In the genomic region with DNA sequence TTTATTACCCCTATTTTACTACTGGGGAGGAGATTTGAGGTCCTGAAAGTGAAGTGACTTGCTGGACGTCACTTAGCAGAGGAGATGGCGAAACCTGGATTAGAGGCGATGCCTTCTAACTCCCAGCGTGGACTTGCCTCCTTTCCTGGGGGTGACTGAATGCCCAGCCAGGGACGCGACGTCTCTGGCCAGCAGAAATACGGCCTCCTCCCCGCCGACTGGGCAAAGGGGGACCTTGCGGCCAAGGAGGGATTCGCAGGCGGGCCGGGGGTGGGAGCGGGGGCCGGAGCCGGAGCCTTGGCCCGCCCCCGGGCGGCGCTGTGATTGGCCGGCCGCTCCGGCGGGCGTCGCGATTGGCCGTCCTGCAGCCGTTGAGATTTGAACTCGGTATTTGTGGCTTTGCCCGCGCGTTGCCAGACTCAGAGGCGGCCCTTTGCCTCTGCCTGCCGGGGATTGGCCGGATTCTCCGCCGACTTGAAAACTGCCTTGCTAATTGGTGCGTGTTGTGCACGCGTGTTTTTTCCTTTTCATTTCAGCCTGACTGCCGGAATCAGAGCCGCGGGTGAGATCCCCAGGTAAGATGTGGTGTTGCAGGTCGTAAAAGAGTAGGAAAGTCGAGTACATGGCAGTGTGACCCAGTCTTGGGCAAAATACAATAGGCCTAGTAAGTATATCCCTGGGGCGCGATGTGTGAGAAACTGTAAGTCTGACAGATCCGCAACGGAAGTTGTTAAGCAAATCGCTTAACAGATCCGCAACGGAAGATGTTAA, we compare ENCODE assay signal across 8 cellular contexts. TPM values are rescaled to one million over a fixed set of nuclear protein-coding genes. Genes with fewer than 3 reads are reported as not detected.
DNase-seq lines count a peak whose midpoint lies in the region; ATAC-seq lines count a peak whose summit lies in the region.

A gene with protein sequence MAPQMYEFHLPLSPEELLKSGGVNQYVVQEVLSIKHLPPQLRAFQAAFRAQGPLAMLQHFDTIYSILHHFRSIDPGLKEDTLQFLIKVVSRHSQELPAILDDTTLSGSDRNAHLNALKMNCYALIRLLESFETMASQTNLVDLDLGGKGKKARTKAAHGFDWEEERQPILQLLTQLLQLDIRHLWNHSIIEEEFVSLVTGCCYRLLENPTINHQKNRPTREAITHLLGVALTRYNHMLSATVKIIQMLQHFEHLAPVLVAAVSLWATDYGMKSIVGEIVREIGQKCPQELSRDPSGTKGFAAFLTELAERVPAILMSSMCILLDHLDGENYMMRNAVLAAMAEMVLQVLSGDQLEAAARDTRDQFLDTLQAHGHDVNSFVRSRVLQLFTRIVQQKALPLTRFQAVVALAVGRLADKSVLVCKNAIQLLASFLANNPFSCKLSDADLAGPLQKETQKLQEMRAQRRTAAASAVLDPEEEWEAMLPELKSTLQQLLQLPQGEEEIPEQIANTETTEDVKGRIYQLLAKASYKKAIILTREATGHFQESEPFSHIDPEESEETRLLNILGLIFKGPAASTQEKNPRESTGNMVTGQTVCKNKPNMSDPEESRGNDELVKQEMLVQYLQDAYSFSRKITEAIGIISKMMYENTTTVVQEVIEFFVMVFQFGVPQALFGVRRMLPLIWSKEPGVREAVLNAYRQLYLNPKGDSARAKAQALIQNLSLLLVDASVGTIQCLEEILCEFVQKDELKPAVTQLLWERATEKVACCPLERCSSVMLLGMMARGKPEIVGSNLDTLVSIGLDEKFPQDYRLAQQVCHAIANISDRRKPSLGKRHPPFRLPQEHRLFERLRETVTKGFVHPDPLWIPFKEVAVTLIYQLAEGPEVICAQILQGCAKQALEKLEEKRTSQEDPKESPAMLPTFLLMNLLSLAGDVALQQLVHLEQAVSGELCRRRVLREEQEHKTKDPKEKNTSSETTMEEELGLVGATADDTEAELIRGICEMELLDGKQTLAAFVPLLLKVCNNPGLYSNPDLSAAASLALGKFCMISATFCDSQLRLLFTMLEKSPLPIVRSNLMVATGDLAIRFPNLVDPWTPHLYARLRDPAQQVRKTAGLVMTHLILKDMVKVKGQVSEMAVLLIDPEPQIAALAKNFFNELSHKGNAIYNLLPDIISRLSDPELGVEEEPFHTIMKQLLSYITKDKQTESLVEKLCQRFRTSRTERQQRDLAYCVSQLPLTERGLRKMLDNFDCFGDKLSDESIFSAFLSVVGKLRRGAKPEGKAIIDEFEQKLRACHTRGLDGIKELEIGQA (N-terminal part only) (plus strand): TSS at position 523 of the 771 bp plus-strand sequence. CDS start 997 bp downstream, outside the sequence.

- H3K9me3 Mint-ChIP-seq in memory B cell: no peaks in the 10 kb centered on the region

- no peaks in the 10 kb centered on the region for H3K9me3 ChIP-seq in effector memory CD4-positive, alpha-beta T cell (ENCODE audit: control insufficient read depth, low read length)

- peaks cover 10% of the 10 kb centered on the region for H3K4me1 ChIP-seq in effector memory CD4-positive, alpha-beta T cell (ENCODE audit: control insufficient read depth, insufficient read depth, low read length, poor library complexity, severe bottlenecking)

- DNase-seq in COLO668 (lab: John Stamatoyannopoulos, UW; ENCODE audit: unreplicated experiment) (peak; percentile 93), HS-5 (ENCODE audit: low read depth) (peak; percentile 94), memory B cell (ENCODE audit: low spot score in 2 of 2) (peak; percentile 76 to 91)
- DNase-seq in NK-92 treated with Interleukin-12 subunit alpha and Interleukin-12 subunit beta, amount 100 ng/mL, for 24 hours (lab: John Stamatoyannopoulos, UW): peak; percentile 81
- peak; percentile 90 to 95 (median 94) for DNase-seq in effector memory CD4-positive, alpha-beta T cell
- peak; percentile 86 for DNase-seq in stimulated activated CD8-positive, alpha-beta memory T cell treated with anti-CD3 and anti-CD28 coated beads, Interleukin-12 subunit alpha, Interleukin-12 subunit beta, amount 100 ng/mL, for 24 hours (ENCODE audit: extremely low read depth)

- H3K27ac ChIP-seq in effector memory CD4-positive, alpha-beta T cell (ENCODE audit: insufficient read depth, low read length, poor library complexity, severe bottlenecking): peak within 1 kb of the TSS; percentile 85

- peaks cover 9% of the 10 kb centered on the region for H3K36me3 ChIP-seq in effector memory CD4-positive, alpha-beta T cell (ENCODE audit: control insufficient read depth, insufficient read depth, low read length)

- peak within 1 kb of the TSS; percentile 78 for H3K4me3 ChIP-seq in effector memory CD4-positive, alpha-beta T cell (ENCODE audit: insufficient read depth, low read depth, low read length, poor library complexity, severe bottlenecking)

- peak within 1 kb of the TSS; percentile 98 for H3K27ac Mint-ChIP-seq in memory B cell

- no peaks in the 10 kb centered on the region for H3K27me3 ChIP-seq in effector memory CD4-positive, alpha-beta T cell (replicated peaks; ENCODE audit: control insufficient read depth, insufficient read depth, low read length, poor library complexity, severe bottlenecking)

- CTCF ChIA-PET in activated CD8-positive, alpha-beta memory T cell treated with anti-CD3 and anti-CD28 coated beads for 36 hours (lab: Charles Lee): interaction anchor here (1.0 to 1.9 kb wide), 5 partner anchors 20 to 70 kb away, joined by 3 to 6 read pairs (median 5); no protein-coding TSS in a partner anchor

- ATAC-seq in GM19468 (IDR thresholded peaks at IDR 0.05; ENCODE audit: extremely low read depth, unreplicated experiment) (peak; percentile 72), memory B cell (ENCODE audit: low read depth) (peak; percentile 82)

- POLR2A ChIA-PET in activated CD8-positive, alpha-beta memory T cell treated with anti-CD3 and anti-CD28 coated beads for 36 hours (lab: Charles Lee): interaction anchor here (0.5 to 2.0 kb wide), 13 partner anchors 9 to 374 kb away, joined by 3 to 16 read pairs (median 4); a partner anchor contains a TSS

- H3K4me1 Mint-ChIP-seq in memory B cell: peaks cover 14% of the 10 kb centered on the region

- H3K36me3 Mint-ChIP-seq in memory B cell: peaks cover 11% of the 10 kb centered on the region

- H3K4me3 Mint-ChIP-seq in memory B cell: peak within 1 kb of the TSS; percentile 97

- no peaks in the 10 kb centered on the region for H3K27me3 Mint-ChIP-seq in memory B cell

RNA-seq across cellular contexts. Expression of the gene that starts here (rescaled TPM):
- 100 to 1,000 TPM; 120 to 121 TPM for total RNA-seq in activated CD8-positive, alpha-beta memory T cell treated with anti-CD3 and anti-CD28 coated beads for 36 hours

Comparison
In these comparisons a context has a peak if more than half of its experiments do, and no peak if none do; other contexts are left out.
1. Peak in every context shown above with its lines: DNase-seq, ATAC-seq, H3K4me3 ChIP-seq and H3K27ac ChIP-seq.